40 cellular contexts compared by ENCODE assay signal in genomic region chr16:78799429-78799828, GRCh38.
"Had no signal": no experiment of that assay in that cellular context is flagged by ENCODE, and none has a peak within 500 bp of the region (broad histone marks: within the 10 kb centered on the region; RNA-seq: fewer than 3 reads in every experiment).

No MANE protein-coding gene starts in this region.

- H3K9me3 ChIP-seq: adrenal gland, ascending aorta, body of pancreas, breast epithelium had no signal

- H3K36me3 Mint-ChIP-seq: activated naive CD4-positive, alpha-beta T cell treated with anti-CD3 and anti-CD28 coated beads, Interleukin-2, amount 10 ng/mL, durations not matched to agents 7 days and 5 days; activated naive CD4-positive, alpha-beta T cell treated with anti-CD3 and anti-CD28 coated beads, Interleukin-2, amount 50 U/mL, for 24 hours; activated naive CD8-positive, alpha-beta T cell; activated naive CD8-positive, alpha-beta T cell treated with anti-CD3 and anti-CD28 coated beads, Interleukin-2, amount 10 ng/mL, durations not matched to agents 7 days and 5 days; brain had no signal

- H3K36me3 ChIP-seq: adrenal gland, ascending aorta, brain microvascular endothelial cell, breast epithelium, cardiac muscle cell had no signal

- DNase-seq: activated effector memory CD4-positive, alpha-beta T cell treated with anti-CD3 and anti-CD28 coated beads, Interleukin-2, amount 50 U/mL, for 16 hours; activated effector memory CD4-positive, alpha-beta T cell treated with Interleukin-2 at 50 U/mL for 16 hours; activated gamma-delta T cell; activated gamma-delta T cell treated with Interleukin-2 at 50 U/mL for 16 hours; activated naive CD4-positive, alpha-beta T cell; activated naive CD4-positive, alpha-beta T cell treated with anti-CD3 and anti-CD28 coated beads for 36 hours; activated naive CD4-positive, alpha-beta T cell treated with anti-CD3 and anti-CD28 coated beads, Interleukin-2, amount 10 ng/mL, durations not matched to agents 7 days and 5 days; activated naive CD4-positive, alpha-beta T cell treated with anti-CD3 and anti-CD28 coated beads, Interleukin-2, amount 50 U/mL, for 16 hours; activated naive CD4-positive, alpha-beta T cell treated with Interleukin-2 at 50 U/mL for 16 hours; activated naive CD8-positive, alpha-beta T cell treated with anti-CD3 and anti-CD28 coated beads for 36 hours; activated naive CD8-positive, alpha-beta T cell treated with anti-CD3 and anti-CD28 coated beads, Interleukin-2, amount 10 ng/mL, durations not matched to agents 7 days and 5 days; activated naive CD8-positive, alpha-beta T cell treated with anti-CD3 and anti-CD28 coated beads, Interleukin-2, amount 50 U/mL, for 24 hours; activated T-cell treated with anti-CD3 and anti-CD28 coated beads for 4 hours; activated T-cell treated with anti-CD3 and anti-CD28 coated beads, Interleukin-2, amount 50 U/mL, for 24 hours; activated T-cell treated with anti-CD3 and anti-CD28 coated beads, Interleukin-2, amount 50 U/mL, for 4 hours; activated T-cell treated with anti-CD3 and anti-CD28 coated beads, Interleukin-2, amount 50 U/mL, for 48 hours; activated T-cell treated with anti-CD3 and anti-CD28 coated beads, Interleukin-2, amount 50 U/mL, for 72 hours; adrenal gland; amniotic stem cell; amygdala; anterior cingulate cortex; aorta; body of pancreas; brain microvascular endothelial cell; caudate nucleus; central memory CD4-positive, alpha-beta T cell; cerebellar nuclear complex had no signal

- H3K4me3 ChIP-seq: adrenal gland, ascending aorta, body of pancreas, breast epithelium, cardiac muscle cell had no signal

- H3K9me3 Mint-ChIP-seq: activated naive CD4-positive, alpha-beta T cell treated with anti-CD3 and anti-CD28 coated beads for 36 hours; activated naive CD4-positive, alpha-beta T cell treated with anti-CD3 and anti-CD28 coated beads, Interleukin-2, amount 10 ng/mL, durations not matched to agents 7 days and 5 days; activated naive CD4-positive, alpha-beta T cell treated with anti-CD3 and anti-CD28 coated beads, Interleukin-2, amount 50 U/mL, for 24 hours; activated naive CD4-positive, alpha-beta T cell treated with anti-CD3 and anti-CD28 coated beads, Interleukin-2, amount 50 U/mL, for 72 hours; activated naive CD8-positive, alpha-beta T cell treated with anti-CD3 and anti-CD28 coated beads for 36 hours; activated naive CD8-positive, alpha-beta T cell treated with anti-CD3 and anti-CD28 coated beads, Interleukin-2, amount 10 ng/mL, durations not matched to agents 7 days and 5 days; activated naive CD8-positive, alpha-beta T cell treated with anti-CD3 and anti-CD28 coated beads, Interleukin-2, amount 50 U/mL, for 24 hours; activated T-cell treated with anti-CD3 and anti-CD28 coated beads, Interleukin-2, amount 50 U/mL, for 24 hours; activated T-cell treated with anti-CD3 and anti-CD28 coated beads, Interleukin-2, amount 50 U/mL, for 4 hours; activated T-helper 1 cell treated with anti-CD3 and anti-CD28 coated beads, Interleukin-12 subunit alpha, Interleukin-12 subunit beta, Interleukin-2, Interleukin-4 antibody, amounts not matched to agents 30 ng/mL and 10 ng/mL and 1 ng/mL, durations not matched to agents 14 hours and 24 hours and 36 hours; activated T-helper 17 cell treated with anti-CD3 and anti-CD28 coated beads, Interleukin-2, amount 50 U/mL, for 72 hours; activated T-helper 2 cell treated with anti-CD3 and anti-CD28 coated beads, Interferon-gamma antibody, Interleukin-2, Interleukin-4, amounts not matched to agents 10 μg/mL and 5 μg/mL and 100 μg/mL, durations not matched to agents 14 hours and 24 hours and 36 hours; brain; central memory CD8-positive, alpha-beta T cell had no signal

- H3K27ac Mint-ChIP-seq: activated naive CD4-positive, alpha-beta T cell treated with anti-CD3 and anti-CD28 coated beads for 36 hours; activated naive CD4-positive, alpha-beta T cell treated with anti-CD3 and anti-CD28 coated beads, Interleukin-2, amount 10 ng/mL, durations not matched to agents 7 days and 5 days; activated naive CD4-positive, alpha-beta T cell treated with anti-CD3 and anti-CD28 coated beads, Interleukin-2, amount 50 U/mL, for 24 hours; activated naive CD4-positive, alpha-beta T cell treated with anti-CD3 and anti-CD28 coated beads, Interleukin-2, amount 50 U/mL, for 72 hours; activated naive CD8-positive, alpha-beta T cell; activated naive CD8-positive, alpha-beta T cell treated with anti-CD3 and anti-CD28 coated beads for 36 hours; activated naive CD8-positive, alpha-beta T cell treated with anti-CD3 and anti-CD28 coated beads, Interleukin-2, amount 10 ng/mL, durations not matched to agents 7 days and 5 days; activated naive CD8-positive, alpha-beta T cell treated with anti-CD3 and anti-CD28 coated beads, Interleukin-2, amount 50 U/mL, for 24 hours; activated T-cell treated with anti-CD3 and anti-CD28 coated beads, Interleukin-2, amount 50 U/mL, for 24 hours; activated T-cell treated with anti-CD3 and anti-CD28 coated beads, Interleukin-2, amount 50 U/mL, for 72 hours; activated T-helper 1 cell treated with anti-CD3 and anti-CD28 coated beads, Interleukin-12 subunit alpha, Interleukin-12 subunit beta, Interleukin-2, Interleukin-4 antibody, amounts not matched to agents 30 ng/mL and 10 ng/mL and 1 ng/mL, durations not matched to agents 14 hours and 24 hours and 36 hours; activated T-helper 17 cell treated with anti-CD3 and anti-CD28 coated beads, Interleukin-2, amount 50 U/mL, for 72 hours; activated T-helper 2 cell treated with anti-CD3 and anti-CD28 coated beads, Interferon-gamma antibody, Interleukin-2, Interleukin-4, amounts not matched to agents 10 μg/mL and 5 μg/mL and 100 μg/mL, durations not matched to agents 14 hours and 24 hours and 36 hours had no signal

- H3K27me3 Mint-ChIP-seq: activated naive CD4-positive, alpha-beta T cell treated with anti-CD3 and anti-CD28 coated beads, Interleukin-2, amount 10 ng/mL, durations not matched to agents 7 days and 5 days; activated naive CD4-positive, alpha-beta T cell treated with anti-CD3 and anti-CD28 coated beads, Interleukin-2, amount 50 U/mL, for 24 hours; activated naive CD8-positive, alpha-beta T cell; activated naive CD8-positive, alpha-beta T cell treated with anti-CD3 and anti-CD28 coated beads for 36 hours; activated naive CD8-positive, alpha-beta T cell treated with anti-CD3 and anti-CD28 coated beads, Interleukin-2, amount 10 ng/mL, durations not matched to agents 7 days and 5 days; activated naive CD8-positive, alpha-beta T cell treated with anti-CD3 and anti-CD28 coated beads, Interleukin-2, amount 50 U/mL, for 24 hours; activated T-cell treated with anti-CD3 and anti-CD28 coated beads, Interleukin-2, amount 50 U/mL, for 24 hours; activated T-helper 17 cell treated with anti-CD3 and anti-CD28 coated beads, Interleukin-2, amount 50 U/mL, for 72 hours; brain; central memory CD8-positive, alpha-beta T cell had no signal

- H3K4me1 Mint-ChIP-seq: activated naive CD4-positive, alpha-beta T cell treated with anti-CD3 and anti-CD28 coated beads, Interleukin-2, amount 50 U/mL, for 24 hours; activated naive CD8-positive, alpha-beta T cell treated with anti-CD3 and anti-CD28 coated beads for 36 hours; activated naive CD8-positive, alpha-beta T cell treated with anti-CD3 and anti-CD28 coated beads, Interleukin-2, amount 10 ng/mL, durations not matched to agents 7 days and 5 days had no signal

- ATAC-seq: activated naive CD4-positive, alpha-beta T cell treated with anti-CD3 and anti-CD28 coated beads, Interleukin-2, amount 50 U/mL, for 72 hours; activated naive CD8-positive, alpha-beta T cell treated with anti-CD3 and anti-CD28 coated beads, Interleukin-2, amount 50 U/mL, for 24 hours; activated T-cell treated with anti-CD3 and anti-CD28 coated beads, Interleukin-2, amount 50 U/mL, for 4 hours; activated T-cell treated with anti-CD3 and anti-CD28 coated beads, Interleukin-2, amount 50 U/mL, for 72 hours; activated T-helper 17 cell treated with anti-CD3 and anti-CD28 coated beads, Interleukin-2, amount 50 U/mL, for 72 hours; body of pancreas had no signal

- FAIRE-seq: astrocyte, bronchial epithelial cell had no signal

- H3K4me1 ChIP-seq: adrenal gland, ascending aorta, body of pancreas, breast epithelium had no signal

- H3K4me3 Mint-ChIP-seq: activated naive CD4-positive, alpha-beta T cell treated with anti-CD3 and anti-CD28 coated beads for 36 hours; activated naive CD4-positive, alpha-beta T cell treated with anti-CD3 and anti-CD28 coated beads, Interleukin-2, amount 10 ng/mL, durations not matched to agents 7 days and 5 days; activated naive CD4-positive, alpha-beta T cell treated with anti-CD3 and anti-CD28 coated beads, Interleukin-2, amount 50 U/mL, for 24 hours; activated naive CD8-positive, alpha-beta T cell; activated naive CD8-positive, alpha-beta T cell treated with anti-CD3 and anti-CD28 coated beads for 36 hours; activated naive CD8-positive, alpha-beta T cell treated with anti-CD3 and anti-CD28 coated beads, Interleukin-2, amount 10 ng/mL, durations not matched to agents 7 days and 5 days; activated naive CD8-positive, alpha-beta T cell treated with anti-CD3 and anti-CD28 coated beads, Interleukin-2, amount 50 U/mL, for 24 hours; activated T-cell treated with anti-CD3 and anti-CD28 coated beads, Interleukin-2, amount 50 U/mL, for 24 hours; activated T-cell treated with anti-CD3 and anti-CD28 coated beads, Interleukin-2, amount 50 U/mL, for 4 hours; activated T-cell treated with anti-CD3 and anti-CD28 coated beads, Interleukin-2, amount 50 U/mL, for 72 hours; activated T-helper 1 cell treated with anti-CD3 and anti-CD28 coated beads, Interleukin-12 subunit alpha, Interleukin-12 subunit beta, Interleukin-2, Interleukin-4 antibody, amounts not matched to agents 30 ng/mL and 10 ng/mL and 1 ng/mL, durations not matched to agents 14 hours and 24 hours and 36 hours; activated T-helper 17 cell treated with anti-CD3 and anti-CD28 coated beads, Interleukin-2, amount 50 U/mL, for 72 hours; brain; central memory CD8-positive, alpha-beta T cell had no signal

- H3K27ac ChIP-seq: adrenal gland, ascending aorta, body of pancreas, brain microvascular endothelial cell, breast epithelium, cardiac muscle cell had no signal

- H3K27me3 ChIP-seq: adrenal gland, ascending aorta, body of pancreas, brain microvascular endothelial cell, breast epithelium, cardiac muscle cell had no signal
